Comparison of ENCODE assay signal across 22 cellular contexts in genomic region chr22:19832476-19833108, GRCh38. TPM values are rescaled to one million over a fixed set of nuclear protein-coding genes. Genes with fewer than 3 reads are reported as not detected.
A peak's percentile ranks its signal among the peaks of the same experiment; 100 is the strongest.
DNase-seq lines count a peak whose midpoint lies in the region; ATAC-seq and TF ChIP-seq lines count a peak whose summit lies in the region.
"Had no signal": no experiment of that assay in that cellular context is flagged by ENCODE, and none has a peak within 500 bp of the region (broad histone marks: within the 10 kb centered on the region; RNA-seq: fewer than 3 reads in every experiment).

No MANE protein-coding gene starts in this region.

- H3K4me1 Mint-ChIP-seq in naive B cell = peaks cover 8 to 16% (median 10%) of the 10 kb centered on the region in 3 donors
- peaks cover 0 to 43% (median 21%) of the 10 kb centered on the region in 7 donors for H3K4me1 Mint-ChIP-seq in naive thymus-derived CD4-positive, alpha-beta T cell
- H3K4me1 Mint-ChIP-seq: nephron had no signal

- H3K36me3 Mint-ChIP-seq in naive B cell = no peaks in the 10 kb centered on the region
- H3K36me3 Mint-ChIP-seq in naive thymus-derived CD4-positive, alpha-beta T cell = peaks cover 0 to 10% (median 4%) of the 10 kb centered on the region in 5 donors

- no peaks in the 10 kb centered on the region; the same call in 1 of the 2 replicates for H3K9me1 ChIP-seq in IMR-90 (ENCODE audit: insufficient read depth, low read length)

- H3K27me3 Mint-ChIP-seq in naive B cell = no peaks in the 10 kb centered on the region
- no peaks in the 10 kb centered on the region for H3K27me3 Mint-ChIP-seq in naive thymus-derived CD4-positive, alpha-beta T cell
- H3K27me3 Mint-ChIP-seq: activated naive CD8-positive, alpha-beta T cell treated with anti-CD3 and anti-CD28 coated beads, Interleukin-2, amount 50 U/mL, for 24 hours had no signal

- H2AK5ac ChIP-seq in IMR-90 (ENCODE audit: low read depth, low read length) = no peak overlapping the region

- H3K9me3 ChIP-seq in DND-41 (ENCODE audit: insufficient read depth, low read length, severe bottlenecking) (no peaks in the 10 kb centered on the region), IMR-90 (ENCODE audit: control insufficient read depth, insufficient read depth, low read length) (no peaks in the 10 kb centered on the region), PC-9 (ENCODE audit: insufficient read depth, low read depth) (no peaks in the 10 kb centered on the region)
- H3K9me3 ChIP-seq in naive thymus-derived CD4-positive, alpha-beta T cell (ENCODE audit: control insufficient read depth in 2 of 3, low read length in 3 of 3) = no peaks in the 10 kb centered on the region
- H3K9me3 ChIP-seq: HAP-1, prostate gland, SK-N-SH, transverse colon had no signal

- H3K36me3 ChIP-seq in DND-41 (ENCODE audit: insufficient read depth, low read length) = no peaks in the 10 kb centered on the region
- no peaks in the 10 kb centered on the region for H3K36me3 ChIP-seq in IMR-90 (ENCODE audit: control insufficient read depth, insufficient read depth, low read length)
- H3K36me3 ChIP-seq in naive thymus-derived CD4-positive, alpha-beta T cell (ENCODE audit: control insufficient read depth in 2 of 3, insufficient read depth in 3 of 3, low read length in 3 of 3) = no peaks in the 10 kb centered on the region
- H3K36me3 ChIP-seq in PC-9 (ENCODE audit: low read depth) = no peaks in the 10 kb centered on the region
- H3K36me3 ChIP-seq: HAP-1, prostate gland, transverse colon had no signal

- H3K9me2 ChIP-seq in PC-9 (ENCODE audit: insufficient read depth) = no peaks in the 10 kb centered on the region
- H3K9me2 ChIP-seq: SK-N-SH had no signal

- H3K4me1 ChIP-seq in DND-41 (ENCODE audit: insufficient read depth, low read length) (peaks cover 21% of the 10 kb centered on the region), IMR-90 (ENCODE audit: control insufficient read depth, insufficient read depth, low read length) (no peaks in the 10 kb centered on the region), PC-9 (replicated peaks; ENCODE audit: insufficient read depth) (no peaks in the 10 kb centered on the region)
- no peaks in the 10 kb centered on the region for H3K4me1 ChIP-seq in naive thymus-derived CD4-positive, alpha-beta T cell (ENCODE audit: control insufficient read depth in 2 of 2, insufficient read depth in 2 of 2, low read length in 2 of 2)
- H3K4me1 ChIP-seq: prostate gland, transverse colon had no signal

- no peak for TF ChIP-seq RAD21 in IMR-90 (IDR thresholded peaks at IDR 0.05; ENCODE audit: low read length)

- ATAC-seq in DND-41 (ENCODE audit: insufficient read depth, low read depth) (peak; percentile 86), IMR-90 (ENCODE audit: low read depth) (peak; percentile 40; the same call in 1 of the 2 replicates), naive B cell (ENCODE audit: low read depth in 2 of 2) (peak; percentile 30 to 49), HG02970 (IDR thresholded peaks at IDR 0.05; ENCODE audit: low FRiP score, unreplicated experiment) (no peak), GM18858 (IDR thresholded peaks at IDR 0.05; ENCODE audit: unreplicated experiment) (no peak)
- ATAC-seq in naive thymus-derived CD4-positive, alpha-beta T cell = no peak
- ATAC-seq: activated naive CD8-positive, alpha-beta T cell treated with anti-CD3 and anti-CD28 coated beads, Interleukin-2, amount 50 U/mL, for 24 hours; activated T-cell treated with anti-CD3 and anti-CD28 coated beads, Interleukin-2, amount 50 U/mL, for 72 hours; PC-3 had no signal

- no peaks in the 10 kb centered on the region; a peak in 1 of 4 replicates for H3K79me1 ChIP-seq in IMR-90 (ENCODE audit: low read depth in 1 of 2, low read length in 2 of 2)

- H2AK9ac ChIP-seq in IMR-90 (replicated peaks; ENCODE audit: low read depth, low read length, poor library complexity) = no peak overlapping the region

- CTCF ChIA-PET in IMR-90 (lab: Yijun Ruan, JAX) (no interaction called here), PC-9 (lab: Charles Lee) (no interaction called here)
- CTCF ChIA-PET in naive thymus-derived CD4-positive, alpha-beta T cell (lab: Charles Lee) = no interaction called here

- H2AFZ ChIP-seq in DND-41 (ENCODE audit: low read depth, low read length) = no peak overlapping the region
- no peak overlapping the region for H2AFZ ChIP-seq in IMR-90 (replicated peaks; ENCODE audit: low read length, poor library complexity)
- H2AFZ ChIP-seq in PC-9 = no peak overlapping the region

- no peak overlapping the region for H4K5ac ChIP-seq in IMR-90 (ENCODE audit: low read depth, low read length)

- peak overlapping the region in 2 of 6 donors; percentile 57 to 64 for H3K27ac Mint-ChIP-seq in naive B cell
- peak overlapping the region in 1 of 9 donors; percentile 25 for H3K27ac Mint-ChIP-seq in naive thymus-derived CD4-positive, alpha-beta T cell
- H3K27ac Mint-ChIP-seq: activated naive CD8-positive, alpha-beta T cell treated with anti-CD3 and anti-CD28 coated beads, Interleukin-2, amount 50 U/mL, for 24 hours; activated T-cell treated with anti-CD3 and anti-CD28 coated beads, Interleukin-2, amount 50 U/mL, for 72 hours; nephron had no signal

- DNase-seq in DND-41 (peak; percentile 58), IMR-90 (no peak), naive B cell (no peak), PC-9 (no peak)
- DNase-seq in activated CD8-positive, alpha-beta memory T cell treated with anti-CD3 and anti-CD28 coated beads, Interleukin-2, amount 50 U/mL, for 48 hours = peak; percentile 33
- no peak for DNase-seq in naive thymus-derived CD4-positive, alpha-beta T cell
- DNase-seq: activated CD4-positive, alpha-beta T cell treated with anti-CD3 and anti-CD28 coated beads, Interleukin-2, amount 50 U/mL, for 1 hour; activated naive CD8-positive, alpha-beta T cell treated with anti-CD3 and anti-CD28 coated beads, Interleukin-2, amount 50 U/mL, for 24 hours; activated T-cell treated with anti-CD3 and anti-CD28 coated beads, Interleukin-2, amount 50 U/mL, for 72 hours; erythroblast; MM.1S; NCI-H2081 treated with DMSO at 0.1 percent for 48 hours; NCI-H510A treated with DMSO at 0.1 percent for 48 hours; PC-3; SK-N-SH; small intestine; transverse colon had no signal

- H3K14ac ChIP-seq in IMR-90 (replicated peaks; ENCODE audit: low read depth, low read length) = no peak overlapping the region

- no peaks in the 10 kb centered on the region for H3K9me3 Mint-ChIP-seq in naive B cell
- H3K9me3 Mint-ChIP-seq in naive thymus-derived CD4-positive, alpha-beta T cell = peaks cover 0 to 3% (median 0%) of the 10 kb centered on the region in 11 donors
- H3K9me3 Mint-ChIP-seq: activated naive CD8-positive, alpha-beta T cell treated with anti-CD3 and anti-CD28 coated beads, Interleukin-2, amount 50 U/mL, for 24 hours; activated T-cell treated with anti-CD3 and anti-CD28 coated beads, Interleukin-2, amount 50 U/mL, for 72 hours; nephron had no signal

- H4K91ac ChIP-seq in IMR-90 (ENCODE audit: insufficient read depth, low read depth, low read length) = no peak overlapping the region

- H3K9ac ChIP-seq in DND-41 (ENCODE audit: low read depth, low read length) = peak overlapping the region; percentile 19; the same call in 1 of the 2 replicates
- H3K9ac ChIP-seq in IMR-90 (ENCODE audit: low read depth, low read length) = no peak overlapping the region
- H3K9ac ChIP-seq: SK-N-SH had no signal

- no peak overlapping the region for H2BK20ac ChIP-seq in IMR-90 (ENCODE audit: low read depth, low read length)

- TF ChIP-seq POLR2A in IMR-90 (IDR thresholded peaks at IDR 0.05; ENCODE audit: low read depth, low read length) = no peak

- H3K4me2 ChIP-seq in DND-41 (ENCODE audit: insufficient read depth, low read length) (no peak overlapping the region), IMR-90 (ENCODE audit: low read depth, low read length) (no peak overlapping the region), PC-9 (no peak overlapping the region)
- H3K4me2 ChIP-seq: SK-N-SH had no signal

- no peak overlapping the region for H3K18ac ChIP-seq in IMR-90 (ENCODE audit: low read depth, low read length)

- H2BK5ac ChIP-seq in IMR-90 (ENCODE audit: low read depth, low read length, poor library complexity, severe bottlenecking) = no peak overlapping the region

- dilution Hi-C loops in IMR-90 (cut with HindIII; ENCODE audit: low sequenced_read_pairs, unreplicated experiment) = no loop called here

- in situ Hi-C loops in IMR-90 (cut with MboI; ENCODE audit: low sequenced_read_pairs) = no loop called here

- H2BK120ac ChIP-seq in IMR-90 (ENCODE audit: low read depth, low read length) = no peak overlapping the region

- WGBS in IMR-90 (ENCODE audit: extremely low coverage in 2 of 2, insufficient read length in 1 of 2), 2 experiments = 53% methylated on average over 3 of the region's 7 CpGs; no CpG with 5 or more reads in 1 of the 2 experiments

- H3K4me3 ChIP-seq in DND-41 (ENCODE audit: low read depth in 1 of 2, low read length in 2 of 2) (no peak overlapping the region), IMR-90 (ENCODE audit: insufficient read depth, low read depth, low read length) (no peak overlapping the region), PC-9 (no peak overlapping the region)
- H3K4me3 ChIP-seq in naive thymus-derived CD4-positive, alpha-beta T cell (ENCODE audit: low read length) = no peak overlapping the region
- H3K4me3 ChIP-seq: HAP-1, prostate gland, transverse colon had no signal

- H3K27me3 ChIP-seq in DND-41 (ENCODE audit: insufficient read depth, low read length, poor library complexity) (no peaks in the 10 kb centered on the region), IMR-90 (ENCODE audit: control insufficient read depth, insufficient read depth, low read length) (no peaks in the 10 kb centered on the region), PC-9 (ENCODE audit: insufficient read depth, low read depth) (no peaks in the 10 kb centered on the region)
- no peaks in the 10 kb centered on the region for H3K27me3 ChIP-seq in naive thymus-derived CD4-positive, alpha-beta T cell (ENCODE audit: control insufficient read depth in 2 of 2, insufficient read depth in 2 of 2, low read length in 2 of 2)
- H3K27me3 ChIP-seq: transverse colon had no signal

- H4K20me1 ChIP-seq in DND-41 (ENCODE audit: insufficient read depth, low read length) (0 out of 2 replicates have a peak, but pooled peaks cover 3% of the 10 kb centered on the region), IMR-90 (ENCODE audit: insufficient read depth, low read length) (no peaks in the 10 kb centered on the region), PC-9 (ENCODE audit: insufficient read depth) (no peaks in the 10 kb centered on the region)

- no TSS peak for BruUV-seq in IMR-90 (replicated peaks; lab: Mats Ljungman, UMichigan)
- no TSS peak for BruUV-seq in PC-9 (replicated peaks; lab: Mats Ljungman, UMichigan)

- no peak overlapping the region for H3K23ac ChIP-seq in IMR-90 (ENCODE audit: low read depth, low read length)

- peak overlapping the region in 2 of 8 donors; percentile 30 to 47 for H3K4me3 Mint-ChIP-seq in naive B cell
- no peak overlapping the region for H3K4me3 Mint-ChIP-seq in naive thymus-derived CD4-positive, alpha-beta T cell
- H3K4me3 Mint-ChIP-seq: activated naive CD8-positive, alpha-beta T cell treated with anti-CD3 and anti-CD28 coated beads, Interleukin-2, amount 50 U/mL, for 24 hours; activated T-cell treated with anti-CD3 and anti-CD28 coated beads, Interleukin-2, amount 50 U/mL, for 72 hours; nephron had no signal

- H3K27ac ChIP-seq in DND-41 (ENCODE audit: low read length) = peak overlapping the region; percentile 65
- H3K27ac ChIP-seq in IMR-90 (ENCODE audit: insufficient read depth, low read length) = no peak overlapping the region
- no peak overlapping the region for H3K27ac ChIP-seq in naive thymus-derived CD4-positive, alpha-beta T cell (ENCODE audit: low read depth, low read length)
- H3K27ac ChIP-seq in PC-9 = no peak overlapping the region
- H3K27ac ChIP-seq: prostate gland, transverse colon had no signal

- H3K79me2 ChIP-seq in DND-41 (ENCODE audit: insufficient read depth, low read length) (peaks cover 59% of the 10 kb centered on the region), PC-9 (ENCODE audit: low read depth) (no peaks in the 10 kb centered on the region)

- intact Hi-C loops in IMR-90 (cut with micrococcal nuclease) (no loop called here), PC-9 (cut with micrococcal nuclease; ENCODE audit: unreplicated experiment) (no loop called here)
- intact Hi-C loops in naive thymus-derived CD4-positive, alpha-beta T cell (cut with micrococcal nuclease) = no loop called here

- no peak overlapping the region for H3K56ac ChIP-seq in IMR-90 (ENCODE audit: extremely low read depth, insufficient read depth, low read length)

- POLR2A ChIA-PET in IMR-90 (lab: Charles Lee; ENCODE audit: unreplicated experiment) (no interaction called here), PC-9 (lab: Charles Lee; ENCODE audit: unreplicated experiment) (interaction anchor here (0.7 kb wide), 1 partner anchor 11 kb away, joined by 3 read pairs; no protein-coding TSS in a partner anchor)
- POLR2A ChIA-PET in naive thymus-derived CD4-positive, alpha-beta T cell (lab: Charles Lee) = interaction anchor here (0.7 to 1.0 kb wide), 2 partner anchors 22 to 30 kb away, joined by 3 read pairs; partner anchors contain the start of genes GNB1L and RTL10

- TF ChIP-seq CTCF in DND-41 (IDR thresholded peaks at IDR 0.05; ENCODE audit: borderline replicate concordance, extremely low read depth, low read length, poor library complexity, severe bottlenecking) (peak; percentile 35), IMR-90 (conservative IDR thresholded peaks at IDR 0.05; ENCODE audit: low read depth, low read length) (no peak), PC-9 (conservative IDR thresholded peaks at IDR 0.05) (no peak)

- no peak overlapping the region for H3K4ac ChIP-seq in IMR-90 (ENCODE audit: low read depth, low read length)

- no peak overlapping the region for H4K8ac ChIP-seq in IMR-90 (ENCODE audit: low read depth in 2 of 2, low read length in 2 of 2)

- H3F3A ChIP-seq in PC-9 (ENCODE audit: insufficient read depth, low read depth) = no peaks in the 10 kb centered on the region

- no peak overlapping the region for H2BK15ac ChIP-seq in IMR-90 (ENCODE audit: low read depth, low read length)

RNA-seq across cellular contexts. Expression of gene GNB1L, which starts 22.1 kb away (rescaled TPM):
- total RNA-seq in IMR-90 (2012; rRNA removed) (1.7 and 2.5 TPM in 2 replicates), PC-9 (2021) (10.3 and 13.9 TPM in 2 replicates)
- polyA plus RNA-seq in IMR-90 (2012; rRNA removed) (4.4 and 5.5 TPM in 2 replicates), naive B cell (ENCODE audit: low read depth in 6 of 6) (10 to 100 TPM in 4 of 6 donors, 1 to 10 TPM in 2; 6.2 to 14.8 (median 12.0) TPM)
- polyA plus RNA-seq in IMR-90 (2012; cell fraction: cytosol; rRNA removed) = 5.3 and 8.3 TPM in 2 replicates
- polyA plus RNA-seq in IMR-90 (2012; cell fraction: nucleus; rRNA removed; ENCODE audit: low replicate concordance) = 3.5 and 12.3 TPM in 2 replicates
- 10 to 100 TPM in 2 of 5 experiments, 1 to 10 TPM in 3; 4.2 to 14.1 (median 9.5) TPM for total RNA-seq in naive thymus-derived CD4-positive, alpha-beta T cell
- polyA plus RNA-seq in naive thymus-derived CD4-positive, alpha-beta T cell = 10 to 100 TPM; 12.1 to 20.8 TPM

RNA-seq across cellular contexts. Expression of gene RTL10, which starts 22.1 kb away (rescaled TPM):
- total RNA-seq in IMR-90 (2012; rRNA removed) (8.6 TPM in 2 replicates), PC-9 (2021) (20.9 and 23.5 TPM in 2 replicates)
- polyA plus RNA-seq in IMR-90 (2012; rRNA removed) (12.1 and 14.0 TPM in 2 replicates), naive B cell (ENCODE audit: low read depth in 6 of 6) (1 to 10 TPM in 5 of 6 donors, not detected in 1; 5.5 to 8.9 (median 6.1) TPM)
- polyA plus RNA-seq in IMR-90 (2012; cell fraction: cytosol; rRNA removed) = 8.4 and 9.2 TPM in 2 replicates
- polyA plus RNA-seq in IMR-90 (2012; cell fraction: nucleus; rRNA removed; ENCODE audit: low replicate concordance) = 24.4 and 41.2 TPM in 2 replicates
- total RNA-seq in naive thymus-derived CD4-positive, alpha-beta T cell = 10 to 100 TPM; 18.2 to 36.8 (median 24.9) TPM
- polyA plus RNA-seq in naive thymus-derived CD4-positive, alpha-beta T cell = 10 to 100 TPM; 14.9 to 15.1 TPM

Comparison
In these comparisons a context has a peak if more than half of its experiments do, and no peak if none do; other contexts are left out.
1. ATAC-seq: peak in DND-41 (single experiment), IMR-90 (single experiment) and naive B cell (2 of 2); none in HG02970 (single experiment), GM18858 (single experiment) and naive thymus-derived CD4-positive, alpha-beta T cell (single experiment).
2. DNase-seq: peak in DND-41 (single experiment) and activated CD8-positive, alpha-beta memory T cell treated with anti-CD3 and anti-CD28 coated beads, Interleukin-2, amount 50 U/mL, for 48 hours (single experiment); none in IMR-90 (single experiment), naive B cell (single experiment), naive thymus-derived CD4-positive, alpha-beta T cell (0 of 9) and PC-9 (0 of 2).